ENCODE assay signal across 33 cellular contexts in genomic region chr6:7661364-7661763, GRCh38.
"Had no signal": no experiment of that assay in that cellular context is flagged by ENCODE, and none has a peak within 500 bp of the region (broad histone marks: within the 10 kb centered on the region; RNA-seq: fewer than 3 reads in every experiment).

No MANE protein-coding gene starts in this region.

- H3K27me3 ChIP-seq: adrenal gland, body of pancreas, brain microvascular endothelial cell had no signal

- H3K27ac ChIP-seq: adrenal gland, body of pancreas, brain microvascular endothelial cell, breast epithelium, VCaP had no signal

- H3K4me1 ChIP-seq: adrenal gland, body of pancreas, breast epithelium had no signal

- DNase-seq: activated B cell treated with CpG ODN at 0.5 μM for 24 hours; activated CD4-positive, alpha-beta memory T cell treated with anti-CD3 and anti-CD28 coated beads for 36 hours; activated CD4-positive, alpha-beta T cell treated with anti-CD3 and anti-CD28 coated beads for 4 hours; activated CD4-positive, alpha-beta T cell treated with anti-CD3 and anti-CD28 coated beads, Interleukin-2, amount 10 ng/mL, durations not matched to agents 24 days and 14 days; activated CD4-positive, alpha-beta T cell treated with anti-CD3 and anti-CD28 coated beads, Interleukin-2, amount 50 U/mL, for 1 hour; activated CD4-positive, alpha-beta T cell treated with anti-CD3 and anti-CD28 coated beads, Interleukin-2, amount 50 U/mL, for 4 hours; activated CD4-positive, CD25-positive, alpha-beta regulatory T cell treated with anti-CD3 and anti-CD28 coated beads, Interleukin-2, amount 50 U/mL, for 72 hours; activated CD8-positive, alpha-beta memory T cell treated with anti-CD3 and anti-CD28 coated beads, Interleukin-2, amount 50 U/mL, for 4 hours; activated CD8-positive, alpha-beta T cell treated with anti-CD3 and anti-CD28 coated beads for 36 hours; activated effector memory CD4-positive, alpha-beta T cell treated with anti-CD3 and anti-CD28 coated beads, Interleukin-2, amount 50 U/mL, for 16 hours; activated gamma-delta T cell treated with Interleukin-2 at 50 U/mL for 16 hours; activated naive CD4-positive, alpha-beta T cell; activated naive CD4-positive, alpha-beta T cell treated with anti-CD3 and anti-CD28 coated beads for 36 hours; activated naive CD4-positive, alpha-beta T cell treated with anti-CD3 and anti-CD28 coated beads, Interleukin-2, amount 50 U/mL, for 16 hours; activated naive CD8-positive, alpha-beta T cell treated with anti-CD3 and anti-CD28 coated beads for 36 hours; activated T-cell treated with anti-CD3 and anti-CD28 coated beads for 4 hours; activated T-cell treated with anti-CD3 and anti-CD28 coated beads, Interleukin-2, amount 50 U/mL, for 1 hour; activated T-cell treated with anti-CD3 and anti-CD28 coated beads, Interleukin-2, amount 50 U/mL, for 4 hours; activated T-cell treated with anti-CD3 and anti-CD28 coated beads, Interleukin-2, amount 50 U/mL, for 72 hours; adrenal gland; amniotic stem cell; aorta; body of pancreas; brain microvascular endothelial cell; cerebellar nuclear complex; T-helper 2 cell; T-helper 9 cell had no signal

- H3K4me3 ChIP-seq: adrenal gland, body of pancreas, breast epithelium had no signal

- ATAC-seq: activated CD8-positive, alpha-beta T cell treated with anti-CD3 and anti-CD28 coated beads for 36 hours; activated naive CD4-positive, alpha-beta T cell treated with anti-CD3 and anti-CD28 coated beads, Interleukin-2, amount 50 U/mL, for 72 hours; activated T-cell treated with anti-CD3 and anti-CD28 coated beads, Interleukin-2, amount 50 U/mL, for 4 hours; activated T-cell treated with anti-CD3 and anti-CD28 coated beads, Interleukin-2, amount 50 U/mL, for 72 hours; activated T-helper 17 cell treated with anti-CD3 and anti-CD28 coated beads, Interleukin-2, amount 50 U/mL, for 72 hours; body of pancreas had no signal

- H3K36me3 ChIP-seq: adrenal gland, brain microvascular endothelial cell, breast epithelium had no signal

- FAIRE-seq: astrocyte, TTC549 had no signal

- H3K9me3 ChIP-seq: adrenal gland, body of pancreas had no signal
